In genomic region chr15:25727116-25727515, GRCh38 we compare ENCODE assay signal across 18 cellular contexts.
DNase-seq lines count a peak whose midpoint lies in the region; ATAC-seq and TF ChIP-seq lines count a peak whose summit lies in the region.
"Had no signal": no experiment of that assay in that cellular context is flagged by ENCODE, and none has a peak within 500 bp of the region (broad histone marks: within the 10 kb centered on the region; RNA-seq: fewer than 3 reads in every experiment).

No MANE protein-coding gene starts in this region.

- H3K9me3 Mint-ChIP-seq in chondrocyte (ENCODE audit: low read depth): no peaks in the 10 kb centered on the region
- H3K9me3 Mint-ChIP-seq in endodermal cell: no peaks in the 10 kb centered on the region
- H3K9me3 Mint-ChIP-seq: CD8-positive, alpha-beta memory T cell had no signal

- DNase-seq in activated CD8-positive, alpha-beta memory T cell treated with anti-CD3 and anti-CD28 coated beads for 24 hours: peak; percentile 28
- DNase-seq in activated CD8-positive, alpha-beta memory T cell treated with anti-CD3 and anti-CD28 coated beads, Interleukin-2, amount 50 U/mL, for 4 hours: no peak
- no peak for DNase-seq in chondrocyte (ENCODE audit: low spot score)
- DNase-seq in neuronal stem cell (ENCODE audit: low spot score): no peak
- peak; percentile 12 for DNase-seq in testis
- no peak for DNase-seq in gastrocnemius medialis
- no peak for DNase-seq in NCI-H446 (lab: John Stamatoyannopoulos, UW)
- no peak for DNase-seq in endodermal cell
- DNase-seq: CD8-positive, alpha-beta memory T cell; DMS53; NCI-H1105; NCI-H1694; NCI-H510A; NCI-H748 treated with DMSO at 0.1 percent for 48 hours; NK-92 treated with Interleukin-12 subunit alpha and Interleukin-12 subunit beta, amount 100 ng/mL, for 24 hours; Peyer's patch had no signal

- H3K9ac ChIP-seq in neuronal stem cell (ENCODE audit: low read depth, low read length, poor library complexity): no peak overlapping the region
- no peak overlapping the region for H3K9ac ChIP-seq in endodermal cell (ENCODE audit: extremely low read depth, low read length, poor library complexity, severe bottlenecking)
- H3K9ac ChIP-seq: BLaER1 treated with 17β-estradiol and CSF1 and Interleukin-3, amounts not matched to agents 10 nM and 100 nM had no signal

- H3K4me1 ChIP-seq in neuronal stem cell (ENCODE audit: control insufficient read depth in 2 of 2, insufficient read depth in 1 of 2, low read depth in 1 of 2, low read length in 2 of 2): no peaks in the 10 kb centered on the region
- no peaks in the 10 kb centered on the region for H3K4me1 ChIP-seq in testis
- no peaks in the 10 kb centered on the region for H3K4me1 ChIP-seq in gastrocnemius medialis
- no peaks in the 10 kb centered on the region for H3K4me1 ChIP-seq in endodermal cell (ENCODE audit: control insufficient read depth, insufficient read depth, low read length)
- H3K4me1 ChIP-seq: BLaER1 treated with 17β-estradiol and CSF1 and Interleukin-3, amounts not matched to agents 10 nM and 100 nM; Peyer's patch had no signal

- H3K27me3 ChIP-seq in neuronal stem cell (ENCODE audit: control insufficient read depth in 3 of 3, insufficient read depth in 3 of 3, low read depth in 1 of 3, low read length in 3 of 3) (no peaks in the 10 kb centered on the region), testis (no peaks in the 10 kb centered on the region), gastrocnemius medialis (no peaks in the 10 kb centered on the region), endodermal cell (ENCODE audit: control insufficient read depth, insufficient read depth, low read length, poor library complexity, severe bottlenecking) (no peaks in the 10 kb centered on the region)
- H3K27me3 ChIP-seq: Peyer's patch had no signal

- no peak for ATAC-seq in gastrocnemius medialis
- ATAC-seq: Right ventricle myocardium inferior had no signal

- H3K4me1 Mint-ChIP-seq in chondrocyte (ENCODE audit: low read depth) (peaks cover 45% of the 10 kb centered on the region), endodermal cell (no peaks in the 10 kb centered on the region)

- no peaks in the 10 kb centered on the region for H3K36me3 ChIP-seq in neuronal stem cell (replicated peaks in 1 of 2; ENCODE audit: control insufficient read depth in 2 of 2, insufficient read depth in 2 of 2, low read length in 2 of 2)
- H3K36me3 ChIP-seq in testis (ENCODE audit: low read depth, missing control alignments): no peaks in the 10 kb centered on the region
- H3K36me3 ChIP-seq in gastrocnemius medialis: no peaks in the 10 kb centered on the region
- no peaks in the 10 kb centered on the region for H3K36me3 ChIP-seq in endodermal cell (ENCODE audit: control insufficient read depth, insufficient read depth, low read length)
- H3K36me3 ChIP-seq: Peyer's patch had no signal

- no peak overlapping the region for H2BK120ac ChIP-seq in neuronal stem cell (ENCODE audit: low read depth, low read length)

- no peak overlapping the region for H4K8ac ChIP-seq in neuronal stem cell (ENCODE audit: low read depth, low read length)

- H3K27me3 Mint-ChIP-seq in chondrocyte (ENCODE audit: low read depth) (no peaks in the 10 kb centered on the region), endodermal cell (ENCODE audit: insufficient read depth) (no peaks in the 10 kb centered on the region)

- H3K14ac ChIP-seq in neuronal stem cell (ENCODE audit: low read length): no peak overlapping the region

- peak overlapping the region; percentile 53 for H3K18ac ChIP-seq in neuronal stem cell (ENCODE audit: low read length)

- no peak overlapping the region for H4K91ac ChIP-seq in neuronal stem cell (ENCODE audit: low read depth, low read length, poor library complexity)

- H3K23ac ChIP-seq in neuronal stem cell (ENCODE audit: low read depth, low read length, poor library complexity): no peak overlapping the region

- TF ChIP-seq POLR2A in testis (IDR thresholded peaks at IDR 0.05) (no peak), gastrocnemius medialis (IDR thresholded peaks at IDR 0.05) (no peak)

- H3K79me1 ChIP-seq in neuronal stem cell (ENCODE audit: low read depth, low read length): no peaks in the 10 kb centered on the region

- intact Hi-C loops in testis (cut with DNase I; ENCODE audit: low total_unique reads): no loop called here
- intact Hi-C loops in gastrocnemius medialis (cut with DNase I; ENCODE audit: low total_unique reads): no loop called here

- peak overlapping the region; percentile 49 for H2BK12ac ChIP-seq in neuronal stem cell (ENCODE audit: low read length)

- no peak overlapping the region for H2BK5ac ChIP-seq in neuronal stem cell (ENCODE audit: low read length)

- no peak overlapping the region for H3K4me2 ChIP-seq in neuronal stem cell (ENCODE audit: insufficient read depth, low read length, poor library complexity, severe bottlenecking)
- H3K4me2 ChIP-seq: BLaER1 treated with 17β-estradiol and CSF1 and Interleukin-3, amounts not matched to agents 10 nM and 100 nM had no signal

- no peak overlapping the region for H2AFZ ChIP-seq in neuronal stem cell (ENCODE audit: low read length)

- WGBS in neuronal stem cell (ENCODE audit: extremely low coverage in 2 of 2, insufficient read length in 2 of 2, insufficient replicate concordance in 1 of 2), 2 donors: no CpG with 5 or more reads among the region's 15 CpGs
- WGBS in testis, 2 donors: 53 to 74% methylated on average over 12 to 15 of the region's 15 CpGs
- 93 to 97% methylated on average over 8 to 15 of the region's 15 CpGs for WGBS in endodermal cell (ENCODE audit: insufficient coverage in 1 of 2, insufficient read length in 1 of 2), 2 experiments

- in situ Hi-C loops in gastrocnemius medialis (cut with MboI; ENCODE audit: low sequenced_read_pairs in 4 of 4): no loop called here

- no peak overlapping the region for H3K4me3 ChIP-seq in neuronal stem cell (ENCODE audit: low read length in 2 of 2)
- no peak overlapping the region for H3K4me3 ChIP-seq in testis
- H3K4me3 ChIP-seq in gastrocnemius medialis: no peak overlapping the region
- H3K4me3 ChIP-seq in endodermal cell (ENCODE audit: low read length): no peak overlapping the region
- H3K4me3 ChIP-seq: BLaER1 treated with 17β-estradiol and CSF1 and Interleukin-3, amounts not matched to agents 10 nM and 100 nM; Peyer's patch had no signal

- H2BK15ac ChIP-seq in neuronal stem cell (ENCODE audit: low read length): peak overlapping the region; percentile 81

- TF ChIP-seq CTCF in chondrocyte (IDR thresholded peaks at IDR 0.05) (no peak), testis (IDR thresholded peaks at IDR 0.05) (no peak), gastrocnemius medialis (IDR thresholded peaks at IDR 0.05 in 4 of 5, conservative IDR thresholded peaks at IDR 0.05 in 1 of 5) (no peak), endodermal cell (conservative IDR thresholded peaks at IDR 0.05) (no peak)

- H3K36me3 Mint-ChIP-seq in chondrocyte (ENCODE audit: low read depth) (peaks cover 49% of the 10 kb centered on the region), endodermal cell (ENCODE audit: low read depth) (no peaks in the 10 kb centered on the region)

- peak overlapping the region; percentile 54 for H3K4ac ChIP-seq in neuronal stem cell (ENCODE audit: low read length)

- H3K9me3 ChIP-seq in neuronal stem cell (replicated peaks in 1 of 2; ENCODE audit: control insufficient read depth in 2 of 2, insufficient read depth in 1 of 2, low read depth in 1 of 2, low read length in 2 of 2) (no peaks in the 10 kb centered on the region), testis (no peaks in the 10 kb centered on the region), gastrocnemius medialis (no peaks in the 10 kb centered on the region), endodermal cell (ENCODE audit: control insufficient read depth, low read length) (no peaks in the 10 kb centered on the region)
- H3K9me3 ChIP-seq: BLaER1 treated with 17β-estradiol and CSF1 and Interleukin-3, amounts not matched to agents 10 nM and 100 nM; Peyer's patch had no signal

- H3K27ac ChIP-seq in neuronal stem cell (replicated peaks; ENCODE audit: low read length) (no peak overlapping the region), testis (no peak overlapping the region), gastrocnemius medialis (no peak overlapping the region), endodermal cell (ENCODE audit: low read depth, low read length) (no peak overlapping the region)
- H3K27ac ChIP-seq: BLaER1 treated with 17β-estradiol and CSF1 and Interleukin-3, amounts not matched to agents 10 nM and 100 nM; Peyer's patch had no signal

- H3K4me3 Mint-ChIP-seq in chondrocyte (ENCODE audit: unreplicated experiment) (no peak overlapping the region), endodermal cell (no peak overlapping the region)
- H3K4me3 Mint-ChIP-seq: CD8-positive, alpha-beta memory T cell had no signal

- H3K27ac Mint-ChIP-seq in chondrocyte (ENCODE audit: unreplicated experiment) (peak overlapping the region; percentile 80), endodermal cell (no peak overlapping the region)

- H2AK5ac ChIP-seq in neuronal stem cell (ENCODE audit: low read depth, low read length): no peak overlapping the region

Comparison
In these comparisons a context has a peak if more than half of its experiments do, and no peak if none do; other contexts are left out.
1. DNase-seq: peak in activated CD8-positive, alpha-beta memory T cell treated with anti-CD3 and anti-CD28 coated beads for 24 hours (single experiment) and testis (single experiment); none in activated CD8-positive, alpha-beta memory T cell treated with anti-CD3 and anti-CD28 coated beads, Interleukin-2, amount 50 U/mL, for 4 hours (single experiment), chondrocyte (single experiment), neuronal stem cell (single experiment), gastrocnemius medialis (0 of 2), NCI-H446 (0 of 2) and endodermal cell (single experiment).